In genomic region chr22:33983558-33983957, GRCh38 we compare ENCODE assay signal across 27 cellular contexts.
DNase-seq lines count a peak whose midpoint lies in the region; ATAC-seq, FAIRE-seq and TF ChIP-seq lines count a peak whose summit lies in the region.
"Had no signal": no experiment of that assay in that cellular context is flagged by ENCODE, and none has a peak within 500 bp of the region (broad histone marks: within the 10 kb centered on the region; RNA-seq: fewer than 3 reads in every experiment).

No MANE protein-coding gene starts in this region.

- H3K4ac ChIP-seq in neuronal stem cell (ENCODE audit: low read length): no peak overlapping the region

- H4K91ac ChIP-seq in neuronal stem cell (ENCODE audit: low read depth, low read length, poor library complexity): no peak overlapping the region

- CTCF ChIA-PET in OCI-LY7 (lab: Charles Lee; ENCODE audit: unreplicated experiment): no interaction called here

- no peaks in the 10 kb centered on the region for H3K9me2 ChIP-seq in OCI-LY7 (ENCODE audit: insufficient read depth, low read length)

- H3K9ac ChIP-seq in liver (ENCODE audit: low read depth in 1 of 2, low read length in 2 of 2): no peak overlapping the region
- no peak overlapping the region for H3K9ac ChIP-seq in neuronal stem cell (ENCODE audit: low read depth, low read length, poor library complexity)
- H3K9ac ChIP-seq: BLaER1 had no signal

- no peak overlapping the region for H2BK12ac ChIP-seq in neuronal stem cell (ENCODE audit: low read length)

- POLR2A ChIA-PET in OCI-LY7 (lab: Charles Lee): no interaction called here

- peaks cover 7% of the 10 kb centered on the region for H3K4me1 ChIP-seq in OCI-LY7 (ENCODE audit: insufficient read depth, low read length, poor library complexity, severe bottlenecking)
- peaks cover 1 to 20% (median 6%) of the 10 kb centered on the region in 4 donors for H3K4me1 ChIP-seq in liver (ENCODE audit: control insufficient read depth in 4 of 4, insufficient read depth in 4 of 4, low read length in 3 of 4)
- H3K4me1 ChIP-seq in neuronal stem cell (ENCODE audit: control insufficient read depth in 2 of 2, insufficient read depth in 1 of 2, low read depth in 1 of 2, low read length in 2 of 2): peaks cover 0 to 2% of the 10 kb centered on the region in 2 donors
- no peaks in the 10 kb centered on the region for H3K4me1 ChIP-seq in sigmoid colon
- H3K4me1 ChIP-seq in prostate gland (replicated peaks): no peaks in the 10 kb centered on the region
- H3K4me1 ChIP-seq: BE2C, BLaER1 had no signal

- H3K27me3 ChIP-seq in liver (ENCODE audit: control insufficient read depth in 4 of 4, insufficient read depth in 4 of 4, low read length in 3 of 4) (no peaks in the 10 kb centered on the region), neuronal stem cell (ENCODE audit: control insufficient read depth in 3 of 3, insufficient read depth in 3 of 3, low read depth in 1 of 3, low read length in 3 of 3) (peaks cover 0 to 2% (median 0%) of the 10 kb centered on the region in 3 experiments), sigmoid colon (no peaks in the 10 kb centered on the region), prostate gland (replicated peaks; ENCODE audit: insufficient read depth) (no peaks in the 10 kb centered on the region)
- H3K27me3 ChIP-seq: BE2C, BLaER1 had no signal

- no peak overlapping the region for H2BK5ac ChIP-seq in neuronal stem cell (ENCODE audit: low read length)

- H3K27ac ChIP-seq in OCI-LY7 (ENCODE audit: low read depth, low read length, poor library complexity, severe bottlenecking) (no peak overlapping the region), liver (ENCODE audit: low read depth in 1 of 2, low read length in 2 of 2) (no peak overlapping the region), neuronal stem cell (replicated peaks; ENCODE audit: low read length) (no peak overlapping the region), sigmoid colon (no peak overlapping the region), prostate gland (no peak overlapping the region)
- H3K27ac ChIP-seq: BLaER1 had no signal

- no peak overlapping the region for H3K4me2 ChIP-seq in OCI-LY7 (ENCODE audit: low read length)
- H3K4me2 ChIP-seq in neuronal stem cell (ENCODE audit: insufficient read depth, low read length, poor library complexity, severe bottlenecking): no peak overlapping the region
- H3K4me2 ChIP-seq: BLaER1 had no signal

- TF ChIP-seq POLR2A in GM12891 (IDR thresholded peaks at IDR 0.05; ENCODE audit: low read depth, low read length) (no peak), sigmoid colon (IDR thresholded peaks at IDR 0.05) (no peak), prostate gland (IDR thresholded peaks at IDR 0.05) (no peak)

- no peak for TF ChIP-seq RAD21 in liver (IDR thresholded peaks at IDR 0.05)

- H4K20me1 ChIP-seq in OCI-LY7 (ENCODE audit: insufficient read depth, low read length): no peaks in the 10 kb centered on the region
- H4K20me1 ChIP-seq: BLaER1 had no signal

- ATAC-seq in left lobe of liver: peak; percentile 51
- ATAC-seq: GM12878 had no signal

- no peak overlapping the region for H2BK120ac ChIP-seq in neuronal stem cell (ENCODE audit: low read depth, low read length)

- no peak for FAIRE-seq in GM12891 (lab: Jason Lieb, UNC)
- FAIRE-seq: A204.1, GM12878, GM19239 had no signal

- no peaks in the 10 kb centered on the region for H3K36me3 ChIP-seq in OCI-LY7 (ENCODE audit: insufficient read depth, low read length)
- H3K36me3 ChIP-seq in liver (ENCODE audit: control insufficient read depth in 4 of 4, insufficient read depth in 3 of 4, low read depth in 1 of 4, low read length in 3 of 4): no peaks in the 10 kb centered on the region
- no peaks in the 10 kb centered on the region for H3K36me3 ChIP-seq in neuronal stem cell (replicated peaks in 1 of 2; ENCODE audit: control insufficient read depth in 2 of 2, insufficient read depth in 2 of 2, low read length in 2 of 2)
- no peaks in the 10 kb centered on the region for H3K36me3 ChIP-seq in sigmoid colon
- no peaks in the 10 kb centered on the region for H3K36me3 ChIP-seq in prostate gland
- H3K36me3 ChIP-seq: BE2C, BLaER1 had no signal

- no peaks in the 10 kb centered on the region for H3K79me2 ChIP-seq in OCI-LY7 (ENCODE audit: insufficient read depth, low read depth, low read length)

- H2AK5ac ChIP-seq in neuronal stem cell (ENCODE audit: low read depth, low read length): no peak overlapping the region

- 0 out of 2 replicates have a peak overlapping the region, but pooled peaks have one; percentile 0 for H2AFZ ChIP-seq in OCI-LY7 (ENCODE audit: low read length)
- peak overlapping the region; percentile 16 for H2AFZ ChIP-seq in neuronal stem cell (ENCODE audit: low read length)

- no peak for DNase-seq in OCI-LY7 (ENCODE audit: low spot score)
- no peak for DNase-seq in left lobe of liver (ENCODE audit: low spot score)
- no peak for DNase-seq in neuronal stem cell (ENCODE audit: low spot score)
- no peak for DNase-seq in GM12891 (ENCODE audit: insufficient read length, low spot score)
- DNase-seq in sigmoid colon: no peak
- no peak for DNase-seq in prostate gland (ENCODE audit: low spot score)
- DNase-seq in hippocampal formation (lab: John Stamatoyannopoulos, UW): no peak
- DNase-seq: 8988T; ACHN; BE2C; C1 segment of cervical spinal cord; CD4-positive, alpha-beta memory T cell; CD4-positive, CD25-positive, alpha-beta regulatory T cell; CD8-positive, alpha-beta memory T cell; COR-L47; DMS 273 treated with DMSO at 0.1 percent for 48 hours; DMS153; DMS53; DMS79; DND-41; EL; GDM1 had no signal

- no peak overlapping the region for H3K23ac ChIP-seq in neuronal stem cell (ENCODE audit: low read depth, low read length, poor library complexity)

- H4K8ac ChIP-seq in neuronal stem cell (ENCODE audit: low read depth, low read length): no peak overlapping the region

- no peak overlapping the region for H2BK15ac ChIP-seq in neuronal stem cell (ENCODE audit: low read length)

- TF ChIP-seq CTCF in OCI-LY7 (conservative IDR thresholded peaks at IDR 0.05; ENCODE audit: low read length): no peak
- no peak for TF ChIP-seq CTCF in liver (IDR thresholded peaks at IDR 0.05; ENCODE audit: low read depth, low read length, missing input control)
- TF ChIP-seq CTCF in sigmoid colon (IDR thresholded peaks at IDR 0.05): no peak
- no peak for TF ChIP-seq CTCF in prostate gland (IDR thresholded peaks at IDR 0.05)

- BruUV-seq in OCI-LY7 (replicated peaks; lab: Mats Ljungman, UMichigan): no TSS peak

- H3K9me3 ChIP-seq in OCI-LY7 (ENCODE audit: low read length): no peaks in the 10 kb centered on the region
- no peaks in the 10 kb centered on the region for H3K9me3 ChIP-seq in liver (ENCODE audit: control insufficient read depth in 4 of 4, low read length in 3 of 4)
- no peaks in the 10 kb centered on the region for H3K9me3 ChIP-seq in neuronal stem cell (replicated peaks in 1 of 2; ENCODE audit: control insufficient read depth in 2 of 2, insufficient read depth in 1 of 2, low read depth in 1 of 2, low read length in 2 of 2)
- no peaks in the 10 kb centered on the region for H3K9me3 ChIP-seq in sigmoid colon
- H3K9me3 ChIP-seq in prostate gland: no peaks in the 10 kb centered on the region
- H3K9me3 ChIP-seq: BE2C, BLaER1 had no signal

- H3K4me3 ChIP-seq in OCI-LY7 (ENCODE audit: low read depth, low read length, poor library complexity, severe bottlenecking) (no peak overlapping the region), liver (ENCODE audit: low read depth in 1 of 3, low read length in 3 of 3) (no peak overlapping the region), neuronal stem cell (ENCODE audit: low read length in 2 of 2) (no peak overlapping the region), sigmoid colon (no peak overlapping the region), prostate gland (no peak overlapping the region)
- H3K4me3 ChIP-seq: BLaER1, GM12878 had no signal

- no peaks in the 10 kb centered on the region for H3K79me1 ChIP-seq in neuronal stem cell (ENCODE audit: low read depth, low read length)

- no peak overlapping the region for H3K18ac ChIP-seq in neuronal stem cell (ENCODE audit: low read length)

- intact Hi-C loops in OCI-LY7 (cut with micrococcal nuclease; ENCODE audit: unreplicated experiment): no loop called here
- intact Hi-C loops in sigmoid colon (cut with DNase I): no loop called here
- intact Hi-C loops in prostate gland (cut with DNase I): no loop called here

- no peak overlapping the region for H3K14ac ChIP-seq in neuronal stem cell (ENCODE audit: low read length)

- TF ChIP-seq EP300 in sigmoid colon (IDR thresholded peaks at IDR 0.05): no peak

TF ChIP-seq in GM12891, 5 proteins besides CTCF, POLR2A, EP300 and RAD21:
- TF ChIP-seq POU2F2 (IDR thresholded peaks at IDR 0.05; ENCODE audit: low read depth, low read length) (no peak), PAX5 (IDR thresholded peaks at IDR 0.05; ENCODE audit: insufficient read depth, low read length, severe bottlenecking) (no peak), SPI1 (IDR thresholded peaks at IDR 0.05; ENCODE audit: low read depth, low read length) (no peak), TAF1 (IDR thresholded peaks at IDR 0.05; ENCODE audit: low read depth, low read length) (no peak), POLR2AphosphoS5 (IDR thresholded peaks at IDR 0.05; ENCODE audit: low read depth, low read length) (no peak)
